Comparison of ENCODE assay signal across 1 cellular context in the genomic region with DNA sequence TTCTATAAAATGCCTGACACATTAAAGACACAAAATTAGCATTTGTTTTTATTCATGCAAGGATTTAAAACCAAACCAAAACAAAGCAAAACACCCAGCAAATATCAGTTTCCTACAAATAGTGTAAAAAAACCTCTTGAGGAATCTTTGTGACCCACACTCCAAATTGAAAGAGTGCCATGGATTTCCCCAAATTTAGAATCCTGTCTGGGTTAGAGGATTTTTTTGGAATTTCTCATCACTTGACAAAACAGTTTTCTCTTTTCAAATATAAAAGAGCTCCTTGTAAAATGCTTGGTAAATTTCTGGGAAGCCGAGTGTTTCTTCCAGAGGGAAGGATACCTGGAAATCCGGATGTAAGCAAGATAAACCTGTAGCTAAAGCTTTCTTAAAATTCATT.
TF ChIP-seq lines count a peak whose summit lies in the region.

No MANE protein-coding gene starts in this region.

TF ChIP-seq in GM23338, 12 proteins besides CTCF, POLR2A, EP300 and RAD21 (continued from another document):
- TF ChIP-seq ZNF462 (CRISPR knock-in tag; IDR thresholded peaks at IDR 0.05) (no peak), ETS1 (IDR thresholded peaks at IDR 0.05) (no peak), EZH2phosphoT487 (IDR thresholded peaks at IDR 0.05; ENCODE audit: unreplicated experiment) (no peak), ZNF331 (CRISPR knock-in tag; IDR thresholded peaks at IDR 0.05; ENCODE audit: low read depth) (no peak), POLR2AphosphoS5 (IDR thresholded peaks at IDR 0.05; ENCODE audit: low read depth) (no peak)
TF ChIP-seq in GM23338: peak in this region for 0.
